In the genomic region with DNA sequence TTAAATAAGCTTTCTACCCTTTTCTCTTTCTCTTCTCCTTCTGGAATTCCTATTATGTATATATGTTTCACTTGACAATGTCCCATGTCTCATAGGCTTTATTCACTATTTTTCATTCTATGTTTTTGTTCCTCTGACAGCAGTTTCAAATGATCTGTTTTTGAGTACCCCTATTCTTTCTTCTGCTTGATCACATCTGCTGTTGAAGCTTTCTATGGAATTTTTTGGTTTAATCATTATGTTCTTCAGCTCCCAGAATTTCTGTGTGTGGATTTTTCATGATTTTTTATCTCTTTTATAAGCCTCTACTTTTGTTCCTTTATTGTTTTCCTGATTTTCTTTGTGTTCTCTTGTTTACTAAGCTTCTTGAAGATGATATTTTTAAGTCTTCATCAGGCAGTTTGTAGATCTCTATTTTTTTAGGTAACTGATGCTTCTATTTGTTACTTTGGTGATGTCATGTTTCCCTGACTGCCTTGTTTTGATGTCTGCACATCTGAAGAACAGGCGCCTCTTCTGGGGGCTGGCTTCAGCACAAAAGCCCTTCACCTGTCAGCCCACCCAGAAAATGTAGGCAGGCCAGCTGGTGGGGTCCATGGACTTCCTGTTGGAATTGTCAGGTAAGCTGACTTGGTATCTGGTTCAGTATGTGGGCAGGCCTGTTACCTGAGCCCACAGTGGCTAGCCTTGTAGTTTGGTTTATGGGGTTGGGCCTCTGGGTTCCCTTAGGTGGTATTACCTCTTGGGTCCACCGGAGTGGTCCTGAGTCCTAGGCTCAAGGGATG, we compare ENCODE assay signal across 28 cellular contexts.
"Had no signal": no experiment of that assay in that cellular context is flagged by ENCODE, and none has a peak within 500 bp of the region (broad histone marks: within the 10 kb centered on the region; RNA-seq: fewer than 3 reads in every experiment).

No MANE protein-coding gene starts in this region.

- H3K27me3 ChIP-seq: ovary, spleen, suprapubic skin, testis, tibial artery, transverse colon, upper lobe of right lung, uterus had no signal

- H3K9ac ChIP-seq: parathyroid adenoma had no signal

- H2AFZ ChIP-seq: parathyroid adenoma had no signal

- H3K4me3 ChIP-seq: ovary, psoas muscle, skin epidermis, smooth muscle cell, spleen, suprapubic skin, testis, tibial artery, transverse colon, upper lobe of right lung, uterus had no signal

- H3K79me2 ChIP-seq: parathyroid adenoma had no signal

- H3K27ac ChIP-seq: ovary, parathyroid adenoma, psoas muscle, skin epidermis, spleen, suprapubic skin, testis, tibial artery, transverse colon, upper lobe of right lung, uterus had no signal

- H3K36me3 ChIP-seq: ovary, suprapubic skin, transverse colon, upper lobe of right lung, uterus had no signal

- H3K9me3 ChIP-seq: testis had no signal

- DNase-seq: naive thymus-derived CD8-positive, alpha-beta T cell; nephron progenitor cell; occipital lobe; ovary; psoas muscle; spleen; stimulated activated CD4-positive, alpha-beta T cell treated with anti-CD3 and anti-CD28 coated beads, Interleukin-12 subunit alpha, Interleukin-12 subunit beta, amount 100 ng/mL, for 4 hours; stimulated activated CD4-positive, alpha-beta T cell treated with anti-CD3 and anti-CD28 coated beads, Interleukin-1b, Interleukin-23, amount 100 ng/mL, for 48 hours; stimulated activated CD4-positive, alpha-beta T cell treated with anti-CD3 and anti-CD28 coated beads, Interleukin-4, amount 100 ng/mL, for 1 hour; stimulated activated CD4-positive, alpha-beta T cell treated with anti-CD3 and anti-CD28 coated beads, Interleukin-4, amount 100 ng/mL, for 4 hours; stimulated activated CD8-positive, alpha-beta memory T cell treated with anti-CD3 and anti-CD28 coated beads, Interleukin-4, amount 100 ng/mL, for 48 hours; stimulated activated naive CD4-positive, alpha-beta T cell; stimulated activated naive CD8-positive, alpha-beta T cell treated with anti-CD3 and anti-CD28 coated beads, Interleukin-15, amount 100 ng/mL, for 72 hours; stimulated activated naive CD8-positive, alpha-beta T cell treated with anti-CD3 and anti-CD28 coated beads, Interleukin-15, Interleukin-2, amounts not matched to agents 100 U/mL and 50 U/mL, for 24 hours; substantia nigra; testis; tibial artery; transverse colon; upper lobe of right lung; uterus had no signal

- H3K4me1 ChIP-seq: parathyroid adenoma, psoas muscle, spleen, suprapubic skin, testis, tibial artery, transverse colon, upper lobe of right lung, uterus had no signal

- ATAC-seq: naive thymus-derived CD8-positive, alpha-beta T cell; natural killer cell treated with Interleukin-12 subunit alpha and Interleukin-12 subunit beta and Interleukin-15 and Interleukin-18, amount 100 ng/mL, for 72 hours; psoas muscle; right cardiac atrium; sciatic nerve; stimulated activated memory B cell treated with anti-CD40 and anti-IgM and Interleukin-4, amounts not matched to agents 10 μg/mL and 1 μg/mL and 100 μg/mL, for 72 hours; stimulated activated naive CD8-positive, alpha-beta T cell treated with anti-CD3 and anti-CD28 coated beads, Interleukin-15, amount 100 ng/mL, for 72 hours; stimulated activated naive CD8-positive, alpha-beta T cell treated with anti-CD3 and anti-CD28 coated beads, Interleukin-15, Interleukin-2, amounts not matched to agents 100 U/mL and 50 U/mL, for 24 hours had no signal

- H3K4me2 ChIP-seq: smooth muscle cell had no signal
